Comparison of ENCODE assay signal across 10 cellular contexts in genomic region chr3:156859578-156859977, GRCh38. TPM values are rescaled to one million over a fixed set of nuclear protein-coding genes. Genes with fewer than 3 reads are reported as not detected.
DNase-seq lines count a peak whose midpoint lies in the region; ATAC-seq and TF ChIP-seq lines count a peak whose summit lies in the region.
"Had no signal": no experiment of that assay in that cellular context is flagged by ENCODE, and none has a peak within 500 bp of the region (broad histone marks: within the 10 kb centered on the region; RNA-seq: fewer than 3 reads in every experiment).

No MANE protein-coding gene starts in this region.

- POLR2A ChIA-PET in activated CD4-positive, alpha-beta memory T cell treated with anti-CD3 and anti-CD28 coated beads for 36 hours (lab: Charles Lee), result no interaction called here

- DNase-seq in GM10266 (ENCODE audit: extremely low spot score), result peak; percentile 5
- no peak for DNase-seq in activated CD4-positive, alpha-beta memory T cell treated with anti-CD3 and anti-CD28 coated beads for 36 hours
- no peak for DNase-seq in ovary
- DNase-seq in Peyer's patch, result no peak
- DNase-seq in nephron progenitor cell, result no peak
- DNase-seq: spleen had no signal

- H3K36me3 ChIP-seq in ovary, result no peaks in the 10 kb centered on the region
- no peaks in the 10 kb centered on the region for H3K36me3 ChIP-seq in Peyer's patch
- H3K36me3 ChIP-seq: spleen had no signal

- no peaks in the 10 kb centered on the region for H3K27me3 Mint-ChIP-seq in activated CD4-positive, alpha-beta memory T cell treated with anti-CD3 and anti-CD28 coated beads for 36 hours
- H3K27me3 Mint-ChIP-seq in nephron progenitor cell (ENCODE audit: low read depth, poor library complexity), result peaks cover 4% of the 10 kb centered on the region

- H3K4me3 Mint-ChIP-seq in activated CD4-positive, alpha-beta memory T cell treated with anti-CD3 and anti-CD28 coated beads for 36 hours, result no peak overlapping the region
- no peak overlapping the region for H3K4me3 Mint-ChIP-seq in nephron progenitor cell
- H3K4me3 Mint-ChIP-seq: T-helper 2 cell treated with Interferon-gamma antibody and Interleukin-4, amounts not matched to agents 5 μg/mL and 100 μg/mL, for 36 hours had no signal

- no peaks in the 10 kb centered on the region for H3K9me3 Mint-ChIP-seq in activated CD4-positive, alpha-beta memory T cell treated with anti-CD3 and anti-CD28 coated beads for 36 hours
- no peaks in the 10 kb centered on the region for H3K9me3 Mint-ChIP-seq in nephron progenitor cell
- H3K9me3 Mint-ChIP-seq: T-helper 2 cell treated with Interferon-gamma antibody and Interleukin-4, amounts not matched to agents 5 μg/mL and 100 μg/mL, for 36 hours had no signal

- H3K4me3 ChIP-seq in ovary (no peak overlapping the region), Peyer's patch (no peak overlapping the region)
- H3K4me3 ChIP-seq: spleen had no signal

- H3K4me1 Mint-ChIP-seq in activated CD4-positive, alpha-beta memory T cell treated with anti-CD3 and anti-CD28 coated beads for 36 hours (ENCODE audit: low read depth), result no peaks in the 10 kb centered on the region
- H3K4me1 Mint-ChIP-seq in nephron progenitor cell, result no peaks in the 10 kb centered on the region

- CTCF ChIA-PET in activated CD4-positive, alpha-beta memory T cell treated with anti-CD3 and anti-CD28 coated beads for 36 hours (lab: Charles Lee), result no interaction called here

- no peak for TF ChIP-seq EP300 in ovary (IDR thresholded peaks at IDR 0.05)

- no peaks in the 10 kb centered on the region for H3K27me3 ChIP-seq in ovary
- no peaks in the 10 kb centered on the region for H3K27me3 ChIP-seq in Peyer's patch
- H3K27me3 ChIP-seq: spleen had no signal

- intact Hi-C loops in activated CD4-positive, alpha-beta memory T cell treated with anti-CD3 and anti-CD28 coated beads for 36 hours (cut with micrococcal nuclease), result no loop called here
- intact Hi-C loops in ovary (cut with DNase I), result no loop called here

- no peak overlapping the region for H3K27ac Mint-ChIP-seq in activated CD4-positive, alpha-beta memory T cell treated with anti-CD3 and anti-CD28 coated beads for 36 hours
- H3K27ac Mint-ChIP-seq in nephron progenitor cell, result no peak overlapping the region
- H3K27ac Mint-ChIP-seq: T-helper 2 cell treated with Interferon-gamma antibody and Interleukin-4, amounts not matched to agents 5 μg/mL and 100 μg/mL, for 36 hours had no signal

- H3K27ac ChIP-seq in ovary, result no peak overlapping the region
- no peak overlapping the region for H3K27ac ChIP-seq in Peyer's patch
- H3K27ac ChIP-seq: spleen had no signal

- TF ChIP-seq CTCF in GM10266 (IDR thresholded peaks at IDR 0.05; ENCODE audit: control insufficient read depth, insufficient read depth, low read depth, missing control alignments) (no peak), ovary (IDR thresholded peaks at IDR 0.05) (no peak), Peyer's patch (IDR thresholded peaks at IDR 0.05) (no peak), nephron progenitor cell (IDR thresholded peaks at IDR 0.05) (no peak)

- H3K9me3 ChIP-seq in ovary (no peaks in the 10 kb centered on the region), Peyer's patch (no peaks in the 10 kb centered on the region)
- H3K9me3 ChIP-seq: spleen had no signal

- H3K4me1 ChIP-seq in ovary (ENCODE audit: insufficient read depth), result no peaks in the 10 kb centered on the region
- no peaks in the 10 kb centered on the region for H3K4me1 ChIP-seq in Peyer's patch

- no peaks in the 10 kb centered on the region for H3K36me3 Mint-ChIP-seq in activated CD4-positive, alpha-beta memory T cell treated with anti-CD3 and anti-CD28 coated beads for 36 hours
- no peaks in the 10 kb centered on the region for H3K36me3 Mint-ChIP-seq in nephron progenitor cell (ENCODE audit: low read depth)

- WGBS in ovary, 3 donors, result 88 to 94% (median 94%) methylated on average over 4 of the region's 4 CpGs

- TF ChIP-seq POLR2A in ovary (IDR thresholded peaks at IDR 0.05), result no peak
- TF ChIP-seq POLR2A in Peyer's patch (IDR thresholded peaks at IDR 0.05), result no peak

- peak; percentile 92 for ATAC-seq in GM19324 (IDR thresholded peaks at IDR 0.05; ENCODE audit: low FRiP score, unreplicated experiment)
- peak; percentile 86 for ATAC-seq in HG02642 (IDR thresholded peaks at IDR 0.05; ENCODE audit: poor library complexity, unreplicated experiment)
- ATAC-seq in HG03457 (IDR thresholded peaks at IDR 0.05; ENCODE audit: unreplicated experiment), result peak; percentile 85

RNA-seq across cellular contexts. Expression of gene LEKR1, which starts 33.4 kb away (rescaled TPM):
- total RNA-seq in activated CD4-positive, alpha-beta memory T cell treated with anti-CD3 and anti-CD28 coated beads for 36 hours, result under 1 TPM; 0.56 to 0.59 TPM
- 1 to 10 TPM; 1.5 to 7.8 (median 2.6) TPM for total RNA-seq in ovary
- under 1 TPM; 0.38 to 0.41 TPM for polyA plus RNA-seq in ovary
- total RNA-seq in Peyer's patch, result 1 to 10 TPM in 1 of 4 donors, under 1 TPM in 2, not detected in 1; 0.85 to 9.1 (median 0.94) TPM
